ENCODE assay signal across 9 cellular contexts in the genomic region with DNA sequence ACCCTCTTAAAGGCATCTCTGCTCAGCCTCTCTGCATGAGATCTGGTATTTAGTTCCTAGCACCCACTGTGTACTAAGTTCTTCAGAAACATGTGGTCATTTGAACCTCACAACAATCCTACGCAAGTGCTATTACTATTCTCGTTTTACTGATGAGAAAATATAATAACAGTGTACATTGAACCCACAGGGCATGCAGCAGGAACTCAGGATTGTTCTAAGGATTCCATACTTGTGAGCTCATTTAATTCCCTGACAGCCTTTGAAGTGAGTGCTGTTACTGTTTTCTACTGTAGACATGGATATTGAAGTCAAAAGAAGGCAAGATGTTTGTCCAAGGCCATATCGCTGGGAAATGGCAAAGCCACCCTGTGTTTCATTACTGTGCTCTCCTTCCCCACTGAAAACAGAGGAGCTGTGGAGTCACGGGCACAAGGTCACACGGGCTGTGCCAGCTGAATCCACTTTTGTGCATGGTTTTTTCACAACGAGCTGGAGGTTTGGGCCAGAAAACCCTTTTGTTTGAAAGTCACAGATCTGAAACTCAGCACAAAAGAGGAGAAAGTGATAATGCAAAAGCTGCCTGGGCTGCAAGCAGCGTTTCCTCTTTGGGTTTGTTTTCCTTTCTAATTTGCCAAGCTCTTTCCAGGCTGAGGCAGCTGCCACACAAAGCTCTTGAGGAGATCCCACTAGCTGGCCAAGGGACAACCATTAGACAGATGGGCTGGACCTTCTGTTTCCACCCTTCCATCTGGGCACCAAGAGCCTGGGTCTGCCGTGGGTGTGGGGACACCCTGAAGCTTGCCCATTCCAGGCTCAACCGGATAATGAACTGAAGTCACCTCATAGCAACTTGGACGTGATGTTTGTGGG.
DNase-seq lines count a peak whose midpoint lies in the region; TF ChIP-seq lines count a peak whose summit lies in the region.
"Had no signal": no experiment of that assay in that cellular context is flagged by ENCODE, and none has a peak within 500 bp of the region (broad histone marks: within the 10 kb centered on the region; RNA-seq: fewer than 3 reads in every experiment).

No MANE protein-coding gene starts in this region.

- no peaks in the 10 kb centered on the region for H3K27me3 Mint-ChIP-seq in nephron (ENCODE audit: low read depth)

- BruUV-seq in A673 (replicated peaks; lab: Mats Ljungman, UMichigan): no TSS peak

- POLR2A ChIA-PET in A673 (lab: Charles Lee; ENCODE audit: low non-redundant PET): interaction anchor here (0.5 kb wide), 1 partner anchor 1568 kb away, joined by 5 read pairs; no protein-coding TSS in a partner anchor

- no peaks in the 10 kb centered on the region for H3K36me3 Mint-ChIP-seq in nephron (ENCODE audit: low read depth)

- H3K27me3 ChIP-seq in A673 (replicated peaks; ENCODE audit: insufficient read depth, low read depth, low read length, poor library complexity): no peaks in the 10 kb centered on the region

- H3K4me3 Mint-ChIP-seq in nephron: no peak overlapping the region

- TF ChIP-seq CTCF in nephron (IDR thresholded peaks at IDR 0.05; ENCODE audit: unreplicated experiment in 3 of 3) (no peak), A673 (conservative IDR thresholded peaks at IDR 0.05; ENCODE audit: low read depth, low read length) (no peak)

- H3K9me3 ChIP-seq in A673 (ENCODE audit: low read depth, low read length, poor library complexity, severe bottlenecking): no peaks in the 10 kb centered on the region

- H3K9me3 Mint-ChIP-seq in nephron: no peaks in the 10 kb centered on the region

- CTCF ChIA-PET in A673 (lab: Charles Lee): interaction anchor here (1.4 kb wide), 1 partner anchor 224 kb away, joined by 9 read pairs; no protein-coding TSS in a partner anchor

- H3K4me1 ChIP-seq in A673 (ENCODE audit: insufficient read depth, low read length, poor library complexity, severe bottlenecking): peaks cover 21% of the 10 kb centered on the region

- H3K27ac ChIP-seq in A673 (ENCODE audit: low read depth, low read length, poor library complexity, severe bottlenecking): no peak overlapping the region
- H3K27ac ChIP-seq: 22Rv1 had no signal

- no peaks in the 10 kb centered on the region for H3K36me3 ChIP-seq in A673 (ENCODE audit: insufficient read depth, low read length, poor library complexity, severe bottlenecking)

- H3K4me3 ChIP-seq in A673 (ENCODE audit: low read depth, low read length, poor library complexity, severe bottlenecking): no peak overlapping the region

- H3K4me1 Mint-ChIP-seq in nephron: peaks cover 41% of the 10 kb centered on the region

- intact Hi-C loops in A673 (cut with micrococcal nuclease; ENCODE audit: unreplicated experiment): no loop called here

- peak; percentile 1 for DNase-seq in DMS153 (lab: John Stamatoyannopoulos, UW)
- no peak for DNase-seq in DMS153 treated with DMSO at 0.1 percent for 48 hours (lab: John Stamatoyannopoulos, UW; ENCODE audit: unreplicated experiment)
- peak; percentile 6 for DNase-seq in NCI-H774 (lab: John Stamatoyannopoulos, UW)
- peak; percentile 20 for DNase-seq in dermis blood vessel endothelial cell
- no peak for DNase-seq in NCI-H748 (lab: John Stamatoyannopoulos, UW; ENCODE audit: unreplicated experiment)
- no peak for DNase-seq in NCI-H345 (lab: John Stamatoyannopoulos, UW)
- no peak for DNase-seq in A673 (ENCODE audit: low spot score)

- H3K27ac Mint-ChIP-seq in nephron: peak overlapping the region; percentile 47 to 63 (median 53)

Comparison
In these comparisons a context has a peak if more than half of its experiments do, and no peak if none do; other contexts are left out.
1. DNase-seq: peak in DMS153 (single experiment), NCI-H774 (single experiment) and dermis blood vessel endothelial cell (single experiment); none in DMS153 treated with DMSO at 0.1 percent for 48 hours (single experiment), NCI-H748 (single experiment), NCI-H345 (single experiment) and A673 (single experiment).